ENCODE assay signal across 29 cellular contexts in the genomic region with DNA sequence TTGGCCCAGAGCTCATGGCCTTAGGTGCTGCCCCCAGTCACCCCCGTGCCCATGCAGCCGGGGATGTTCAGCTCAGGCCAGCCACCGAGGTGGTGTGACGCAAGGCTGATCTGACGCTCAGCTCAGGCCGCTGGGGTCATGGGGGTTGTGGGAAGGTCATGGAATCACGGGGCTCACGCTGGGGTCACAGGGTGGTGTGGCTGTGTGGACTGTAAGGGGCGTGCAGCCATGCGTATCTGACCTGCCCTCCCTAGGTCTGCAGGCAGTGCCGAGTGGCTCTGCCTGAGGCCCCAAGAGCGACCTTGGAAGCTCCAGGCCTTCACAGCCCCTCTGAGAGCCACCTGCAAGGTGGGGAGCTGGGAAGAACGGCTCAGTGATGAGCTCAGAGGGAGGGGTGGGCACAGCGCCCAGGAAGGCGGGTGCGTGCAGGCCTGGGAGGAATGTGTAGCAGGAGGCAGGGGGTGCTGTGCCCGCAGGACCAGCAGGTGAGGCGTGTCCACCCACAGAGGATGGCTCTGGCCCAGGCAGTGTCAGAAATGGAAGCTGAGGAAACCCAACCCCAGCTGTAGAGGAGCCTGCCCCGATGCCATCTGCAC. TPM values are rescaled to one million over a fixed set of nuclear protein-coding genes. Genes with fewer than 3 reads are reported as not detected.
DNase-seq lines count a peak whose midpoint lies in the region; ATAC-seq and TF ChIP-seq lines count a peak whose summit lies in the region.
"Had no signal": no experiment of that assay in that cellular context is flagged by ENCODE, and none has a peak within 500 bp of the region (broad histone marks: within the 10 kb centered on the region; RNA-seq: fewer than 3 reads in every experiment).

No MANE protein-coding gene starts in this region.

- peak overlapping the region; percentile 61 for H3K4me2 ChIP-seq in parathyroid adenoma (ENCODE audit: low read length)
- H3K4me2 ChIP-seq: smooth muscle cell had no signal

- peak; percentile 35 for TF ChIP-seq CTCF in parathyroid adenoma (IDR thresholded peaks at IDR 0.05)

- DNase-seq in G401 (ENCODE audit: low spot score) (peak; percentile 63), NCI-H1694 treated with DMSO at 0.1 percent for 48 hours (lab: John Stamatoyannopoulos, UW) (peak; percentile 54), foreskin melanocyte (no peak)
- no peak for DNase-seq in activated CD8-positive, alpha-beta memory T cell treated with anti-CD3 and anti-CD28 coated beads, Interleukin-2, amount 50 U/mL, for 4 hours
- DNase-seq: activated B cell treated with CpG ODN at 0.5 μM for 24 hours; activated CD4-positive, alpha-beta T cell treated with anti-CD3 and anti-CD28 coated beads, Interleukin-2, amount 50 U/mL, for 1 hour; activated naive CD8-positive, alpha-beta T cell treated with anti-CD3 and anti-CD28 coated beads, Interleukin-2, amount 50 U/mL, for 24 hours; activated T-cell treated with anti-CD3 and anti-CD28 coated beads, Interleukin-2, amount 50 U/mL, for 48 hours; body of pancreas; Caco-2; effector CD4-positive, alpha-beta T cell; Kasumi-1; MV-4-11; NCI-H1436 treated with DMSO at 0.1 percent for 48 hours; SJCRH30; stimulated activated CD4-positive, alpha-beta T cell treated with anti-CD3 and anti-CD28 coated beads, Interleukin-2, amount 100 ng/mL, for 24 hours; trophoblast cell had no signal

- no peaks in the 10 kb centered on the region for H3K27me3 ChIP-seq in parathyroid adenoma (ENCODE audit: control insufficient read depth, insufficient read depth, low read length)

- H3K4me1 ChIP-seq in parathyroid adenoma = peaks cover 93% of the 10 kb centered on the region
- H3K4me1 ChIP-seq: body of pancreas, SJCRH30 had no signal

- peak; percentile 31 for ATAC-seq in esophagus mucosa
- ATAC-seq in GM18907 (IDR thresholded peaks at IDR 0.05; ENCODE audit: unreplicated experiment) = no peak
- ATAC-seq: activated naive CD8-positive, alpha-beta T cell treated with anti-CD3 and anti-CD28 coated beads, Interleukin-2, amount 50 U/mL, for 24 hours; body of pancreas; heart right ventricle; Panc1 had no signal

- H3K9me3 ChIP-seq in parathyroid adenoma (ENCODE audit: control insufficient read depth, low read length) = no peaks in the 10 kb centered on the region
- H3K9me3 ChIP-seq: body of pancreas had no signal

- no peak overlapping the region for H3K9ac ChIP-seq in parathyroid adenoma

- H3K4me3 ChIP-seq in parathyroid adenoma (ENCODE audit: low read depth, low read length) = no peak overlapping the region
- H3K4me3 ChIP-seq: body of pancreas, heart right ventricle, SJCRH30, smooth muscle cell had no signal

- H3K79me2 ChIP-seq in parathyroid adenoma = peaks cover 5% of the 10 kb centered on the region

- in situ Hi-C loops in G401 (cut with HindIII; ENCODE audit: low sequenced_read_pairs) = no loop called here

- no peaks in the 10 kb centered on the region for H3K36me3 ChIP-seq in parathyroid adenoma (ENCODE audit: control insufficient read depth, insufficient read depth, low read length)
- H3K36me3 ChIP-seq: heart right ventricle, SJCRH30 had no signal

- peak overlapping the region; percentile 97 for H3K27ac ChIP-seq in parathyroid adenoma
- H3K27ac ChIP-seq: body of pancreas, heart right ventricle, HL-60, SJCRH30 had no signal

- no peak overlapping the region for H2AFZ ChIP-seq in parathyroid adenoma

RNA-seq across cellular contexts. Expression of a gene that starts 27.8 kb away (rescaled TPM):
- total RNA-seq in G401 (2014; rRNA removed; shearing (Covaris generic)) = 0.37 and 1.4 TPM in 2 replicates
- not detected for total RNA-seq in esophagus mucosa
- total RNA-seq: activated B cell treated with CpG ODN at 0.5 μM for 24 hours, body of pancreas, Daoy, epithelial cell of proximal tubule, fibroblast of villous mesenchyme, omental fat pad, renal cortical epithelial cell, smooth muscle cell had no signal

RNA-seq across cellular contexts. Expression of a gene that starts 40.4 kb away (rescaled TPM):
- total RNA-seq in G401 (2014; rRNA removed; shearing (Covaris generic)) = not detected in 2 replicates
- total RNA-seq in esophagus mucosa = not detected
- total RNA-seq: activated B cell treated with CpG ODN at 0.5 μM for 24 hours, body of pancreas, epithelial cell of proximal tubule, omental fat pad, renal cortical epithelial cell, SJCRH30 had no signal

Comparison
In these comparisons a context has a peak if more than half of its experiments do, and no peak if none do; other contexts are left out.
1. DNase-seq: peak in G401 (single experiment) and NCI-H1694 treated with DMSO at 0.1 percent for 48 hours (single experiment); none in foreskin melanocyte (single experiment) and activated CD8-positive, alpha-beta memory T cell treated with anti-CD3 and anti-CD28 coated beads, Interleukin-2, amount 50 U/mL, for 4 hours (single experiment).